ENCODE assay signal across 11 cellular contexts in the genomic region with DNA sequence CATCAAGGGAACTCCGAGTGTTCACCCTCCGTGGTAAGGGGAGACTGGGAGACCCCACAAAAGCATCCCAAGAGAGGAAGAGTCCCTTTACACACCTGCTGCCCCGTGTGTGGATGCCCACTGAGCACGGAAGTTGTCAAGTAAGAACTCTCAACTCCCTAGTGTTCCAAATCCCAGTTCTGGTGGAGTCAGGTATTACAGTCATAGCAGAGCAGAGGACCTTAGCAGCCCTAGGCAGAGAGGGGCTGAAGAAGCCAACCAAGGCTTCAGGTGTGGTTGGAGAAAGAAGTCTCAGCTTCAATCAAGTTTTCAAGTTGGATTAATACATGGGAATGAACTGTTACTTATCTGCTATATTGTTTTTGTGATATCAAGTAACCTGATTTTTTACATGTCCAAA.
DNase-seq lines count a peak whose midpoint lies in the region; ATAC-seq and TF ChIP-seq lines count a peak whose summit lies in the region.
"Had no signal": no experiment of that assay in that cellular context is flagged by ENCODE, and none has a peak within 500 bp of the region (broad histone marks: within the 10 kb centered on the region; RNA-seq: fewer than 3 reads in every experiment).

No MANE protein-coding gene starts in this region.

- no peak for ATAC-seq in GM18868 (IDR thresholded peaks at IDR 0.05; ENCODE audit: unreplicated experiment)

- in situ Hi-C loops in KBM-7 (cut with MboI; ENCODE audit: low pct_unique_long_range_greater_than_20kb, low sequenced_read_pairs): loop anchor here (25.0 kb wide), 1 partner anchor 1108 kb away; no protein-coding TSS in a partner anchor

- peaks cover 59% of the 10 kb centered on the region for H3K4me1 Mint-ChIP-seq in activated T-cell treated with anti-CD3 and anti-CD28 coated beads, Interleukin-2, amount 50 U/mL, for 24 hours (ENCODE audit: low read depth)
- H3K4me1 Mint-ChIP-seq in HFFc6 (ENCODE audit: low read depth) (no peaks in the 10 kb centered on the region), neural crest cell (peaks cover 49% of the 10 kb centered on the region)
- H3K4me1 Mint-ChIP-seq in activated naive CD8-positive, alpha-beta T cell (ENCODE audit: low read depth): peaks cover 45% of the 10 kb centered on the region

- peaks cover 18% of the 10 kb centered on the region for H3K9me3 Mint-ChIP-seq in activated T-cell treated with anti-CD3 and anti-CD28 coated beads, Interleukin-2, amount 50 U/mL, for 24 hours
- H3K9me3 Mint-ChIP-seq in HFFc6: no peaks in the 10 kb centered on the region
- H3K9me3 Mint-ChIP-seq in activated naive CD8-positive, alpha-beta T cell (ENCODE audit: low read depth): peaks cover 3% of the 10 kb centered on the region
- H3K9me3 Mint-ChIP-seq in neural crest cell: peaks cover 3% of the 10 kb centered on the region

- H3K4me3 Mint-ChIP-seq in activated T-cell treated with anti-CD3 and anti-CD28 coated beads, Interleukin-2, amount 50 U/mL, for 24 hours: peak overlapping the region; percentile 77
- no peak overlapping the region for H3K4me3 Mint-ChIP-seq in HFFc6
- peak overlapping the region; percentile 79 for H3K4me3 Mint-ChIP-seq in activated naive CD8-positive, alpha-beta T cell
- H3K4me3 Mint-ChIP-seq in neural crest cell: peak overlapping the region; percentile 31

- TF ChIP-seq CTCF in HFFc6 (IDR thresholded peaks at IDR 0.05) (peak; percentile 31), neural crest cell (conservative IDR thresholded peaks at IDR 0.05) (peak; percentile 23)

- peak overlapping the region; percentile 94 for H3K27ac Mint-ChIP-seq in activated T-cell treated with anti-CD3 and anti-CD28 coated beads, Interleukin-2, amount 50 U/mL, for 24 hours
- no peak overlapping the region for H3K27ac Mint-ChIP-seq in HFFc6
- peak overlapping the region; percentile 96 for H3K27ac Mint-ChIP-seq in activated naive CD8-positive, alpha-beta T cell
- peak overlapping the region; percentile 58 for H3K27ac Mint-ChIP-seq in neural crest cell (ENCODE audit: unreplicated experiment)

- DNase-seq in activated T-cell treated with anti-CD3 and anti-CD28 coated beads, Interleukin-2, amount 50 U/mL, for 24 hours: no peak
- DNase-seq in activated T-cell treated with anti-CD3 and anti-CD28 coated beads, Interleukin-2, amount 50 U/mL, for 48 hours: no peak
- DNase-seq in HFFc6 (no peak), neural crest cell (ENCODE audit: low read depth, low spot score) (no peak), KBM-7 (no peak), SW480 (ENCODE audit: low spot score) (no peak)
- DNase-seq: AML-193, mesenchymal stem cell, NCI-H1694 had no signal

- peaks cover 24% of the 10 kb centered on the region for H3K36me3 Mint-ChIP-seq in activated T-cell treated with anti-CD3 and anti-CD28 coated beads, Interleukin-2, amount 50 U/mL, for 24 hours (ENCODE audit: low read depth)
- H3K36me3 Mint-ChIP-seq in HFFc6 (ENCODE audit: low read depth) (no peaks in the 10 kb centered on the region), neural crest cell (ENCODE audit: low read depth) (peaks cover 6% of the 10 kb centered on the region)
- peaks cover 6% of the 10 kb centered on the region for H3K36me3 Mint-ChIP-seq in activated naive CD8-positive, alpha-beta T cell

- H3K27me3 Mint-ChIP-seq in activated T-cell treated with anti-CD3 and anti-CD28 coated beads, Interleukin-2, amount 50 U/mL, for 24 hours: peaks cover 5% of the 10 kb centered on the region
- H3K27me3 Mint-ChIP-seq in HFFc6 (ENCODE audit: insufficient read depth): peaks cover 6% of the 10 kb centered on the region
- H3K27me3 Mint-ChIP-seq in activated naive CD8-positive, alpha-beta T cell: no peaks in the 10 kb centered on the region
- H3K27me3 Mint-ChIP-seq in neural crest cell (ENCODE audit: low read depth): no peaks in the 10 kb centered on the region
